In genomic region chr11:15757299-15757698, GRCh38 we compare ENCODE assay signal across 16 cellular contexts.
DNase-seq lines count a peak whose midpoint lies in the region; ATAC-seq, FAIRE-seq and TF ChIP-seq lines count a peak whose summit lies in the region.
"Had no signal": no experiment of that assay in that cellular context is flagged by ENCODE, and none has a peak within 500 bp of the region (broad histone marks: within the 10 kb centered on the region; RNA-seq: fewer than 3 reads in every experiment).

No MANE protein-coding gene starts in this region.

- CTCF ChIA-PET in H1 (lab: Charles Lee; ENCODE audit: partially characterized antibody): interaction anchor here (1.1 kb wide), 1 partner anchor 63 kb away, joined by 3 read pairs; no protein-coding TSS in a partner anchor

- H4K20me1 ChIP-seq in H1 (replicated peaks in 1 of 2; ENCODE audit: control insufficient read depth in 1 of 2, insufficient read depth in 2 of 2, low read length in 2 of 2): no peaks in the 10 kb centered on the region

- no peak overlapping the region for H2BK20ac ChIP-seq in H1 (ENCODE audit: low read length)

- H2BK5ac ChIP-seq in H1 (ENCODE audit: low read depth, low read length): no peak overlapping the region

- no peak overlapping the region for H3K4me2 ChIP-seq in H1 (ENCODE audit: insufficient read depth in 1 of 2, low read depth in 2 of 2, low read length in 2 of 2)
- H3K4me2 ChIP-seq: SK-N-SH had no signal

- no peak overlapping the region for H4K91ac ChIP-seq in H1 (replicated peaks; ENCODE audit: insufficient read length, low read length)

- H3K4me3 ChIP-seq in GM12865 (ENCODE audit: low read depth, low read length) (no peak overlapping the region), H1 (ENCODE audit: extremely low read depth in 1 of 4, insufficient read depth in 2 of 4, low read depth in 3 of 4, low read length in 4 of 4) (no peak overlapping the region)

- no peaks in the 10 kb centered on the region for H3K9me3 ChIP-seq in H1 (ENCODE audit: insufficient read depth in 2 of 2, low read depth in 1 of 2, low read length in 1 of 2)
- H3K9me3 ChIP-seq: SK-N-SH had no signal

- H3K14ac ChIP-seq in H1 (ENCODE audit: insufficient read length): no peak overlapping the region

- no peak overlapping the region for H2BK12ac ChIP-seq in H1 (ENCODE audit: low read depth, low read length)

- no peak for TF ChIP-seq RAD21 in H1 (IDR thresholded peaks at IDR 0.05 in 1 of 2, conservative IDR thresholded peaks at IDR 0.05 in 1 of 2; ENCODE audit: low read depth in 2 of 2, low read length in 2 of 2)

- peak; percentile 77 for ATAC-seq in HG03520 (IDR thresholded peaks at IDR 0.05; ENCODE audit: unreplicated experiment)

- no peak for FAIRE-seq in H1 (lab: Jason Lieb, UNC)
- FAIRE-seq in GM12891 (lab: Jason Lieb, UNC): no peak

- H3K27ac ChIP-seq in H1 (ENCODE audit: low read depth, low read length): no peak overlapping the region

- no peak for TF ChIP-seq CTCF in GM12865 (IDR thresholded peaks at IDR 0.05; ENCODE audit: insufficient read depth, low read depth, low read length, missing control alignments)
- no peak for TF ChIP-seq CTCF in H1 (IDR thresholded peaks at IDR 0.05; ENCODE audit: control extremely low read depth in 1 of 3, insufficient read depth in 1 of 3, low read depth in 1 of 3, low read length in 3 of 3)

- H2BK120ac ChIP-seq in H1 (replicated peaks; ENCODE audit: low read depth, low read length): no peak overlapping the region

- no peak overlapping the region for H3K56ac ChIP-seq in H1 (replicated peaks; ENCODE audit: insufficient read length, low read depth, low read length)

- H3K23me2 ChIP-seq in H1 (ENCODE audit: low read depth, low read length): no peaks in the 10 kb centered on the region

- H2AK5ac ChIP-seq in H1 (ENCODE audit: low read depth, low read length): no peak overlapping the region

- H3K23ac ChIP-seq in H1 (ENCODE audit: insufficient read length): no peak overlapping the region

- POLR2A ChIA-PET in H1 (lab: Charles Lee; ENCODE audit: partially characterized antibody): no interaction called here

- WGBS in H1 (ENCODE audit: extremely low coverage in 1 of 2, insufficient coverage in 1 of 2, insufficient read length in 1 of 2, insufficient replicate concordance in 2 of 2, low coverage in 1 of 2, low lambda C conversion rate in 2 of 2, missing lambda C conversion rate in 1 of 2), 2 experiments: 86% methylated on average over 10 of the region's 10 CpGs; no CpG with 5 or more reads in 1 of the 2 experiments

- H3K4ac ChIP-seq in H1 (replicated peaks; ENCODE audit: insufficient read length, low read depth, low read length): no peak overlapping the region

- no peaks in the 10 kb centered on the region for H3K79me2 ChIP-seq in H1 (ENCODE audit: control insufficient read depth in 1 of 2, insufficient read depth in 2 of 2, low read length in 2 of 2)

- TF ChIP-seq EP300 in H1 (IDR thresholded peaks at IDR 0.05; ENCODE audit: borderline replicate concordance in 1 of 2, low read depth in 2 of 2, low read length in 2 of 2): no peak

- no peaks in the 10 kb centered on the region for H3K4me1 ChIP-seq in H1 (replicated peaks in 1 of 4; ENCODE audit: control insufficient read depth in 3 of 4, insufficient read depth in 4 of 4, low read length in 3 of 4)

- no peak overlapping the region for H4K5ac ChIP-seq in H1 (ENCODE audit: insufficient read length, low read depth, low read length)

- H4K8ac ChIP-seq in H1 (ENCODE audit: extremely low read depth, insufficient read depth, low read length): no peak overlapping the region

- TF ChIP-seq POLR2A in H1 (IDR thresholded peaks at IDR 0.05; ENCODE audit: control extremely low read depth in 1 of 2, low read depth in 2 of 2, low read length in 2 of 2) (no peak), GM12891 (IDR thresholded peaks at IDR 0.05; ENCODE audit: low read depth, low read length) (no peak)

- H3K79me1 ChIP-seq in H1 (ENCODE audit: low read depth, low read length): no peaks in the 10 kb centered on the region

- peak overlapping the region; percentile 83; the same call in 1 of the 2 replicates for H2AFZ ChIP-seq in H1 (ENCODE audit: low read length)

- no peaks in the 10 kb centered on the region for H3K36me3 ChIP-seq in H1 (ENCODE audit: control insufficient read depth in 2 of 4, insufficient read depth in 4 of 4, low read length in 3 of 4)

- H3K27me3 ChIP-seq in H1 (replicated peaks in 1 of 4; ENCODE audit: control insufficient read depth in 3 of 4, extremely low read depth in 1 of 4, insufficient read depth in 3 of 4, low read length in 3 of 4): no peaks in the 10 kb centered on the region

- no peak overlapping the region for H3K9ac ChIP-seq in H1 (replicated peaks in 1 of 4; ENCODE audit: extremely low read depth in 1 of 4, low read depth in 3 of 4, low read length in 3 of 4)
- H3K9ac ChIP-seq: SK-N-SH had no signal

- H2BK15ac ChIP-seq in H1 (ENCODE audit: low read length): no peak overlapping the region

- no peak overlapping the region for H3K18ac ChIP-seq in H1 (ENCODE audit: extremely low read depth, low read length)

- peak; percentile 4 for DNase-seq in EH (ENCODE audit: low read depth)
- peak; percentile 41 for DNase-seq in GM12865 (ENCODE audit: low read depth)
- no peak for DNase-seq in H1 (ENCODE audit: low read depth in 1 of 2, low spot score in 2 of 2)
- DNase-seq in GM03348 (ENCODE audit: low spot score): no peak
- DNase-seq in retina: no peak
- no peak for DNase-seq in GM12891 (ENCODE audit: insufficient read length, low spot score)
- DNase-seq: ACHN; CD4-positive, alpha-beta memory T cell; DMS79; HFFc6; Kasumi-1; NCI-H1417 treated with DMSO at 0.1 percent for 48 hours; NCI-H2029 treated with DMSO at 0.1 percent for 48 hours; SK-N-SH; T-helper 1 cell had no signal

TF ChIP-seq in H1, 55 proteins besides CTCF, POLR2A, EP300 and RAD21:
- TF ChIP-seq SP1 (IDR thresholded peaks at IDR 0.05; ENCODE audit: low read depth, low read length) (no peak), KDM5A (IDR thresholded peaks at IDR 0.05; ENCODE audit: low read length) (no peak), BACH1 (IDR thresholded peaks at IDR 0.05; ENCODE audit: low read length) (no peak), POU5F1 (IDR thresholded peaks at IDR 0.05; ENCODE audit: low read depth, low read length) (no peak), SIRT6 (IDR thresholded peaks at IDR 0.05; ENCODE audit: low read length) (no peak), TBP (IDR thresholded peaks at IDR 0.05; ENCODE audit: low read depth, low read length) (no peak), E2F6 (IDR thresholded peaks at IDR 0.05) (no peak), CBX5 (IDR thresholded peaks at IDR 0.05; ENCODE audit: low read depth, low read length) (no peak), POLR2AphosphoS5 (IDR thresholded peaks at IDR 0.05; ENCODE audit: low read depth, low read length) (no peak), SP2 (IDR thresholded peaks at IDR 0.05; ENCODE audit: low read length) (no peak), MAFK (IDR thresholded peaks at IDR 0.05; ENCODE audit: low read depth, low read length) (no peak), BRCA1 (IDR thresholded peaks at IDR 0.05; ENCODE audit: low read depth, low read length) (no peak), RFX5 (IDR thresholded peaks at IDR 0.05; ENCODE audit: borderline replicate concordance, low read depth, low read length) (no peak), CBX8 (IDR thresholded peaks at IDR 0.05; ENCODE audit: borderline replicate concordance, low read depth, low read length) (no peak), EGR1 (IDR thresholded peaks at IDR 0.05; ENCODE audit: borderline replicate concordance, low read depth, low read length) (no peak), SP4 (IDR thresholded peaks at IDR 0.05; ENCODE audit: low read length) (no peak), GTF2F1 (IDR thresholded peaks at IDR 0.05; ENCODE audit: borderline replicate concordance, low read depth, low read length) (no peak), NRF1 (IDR thresholded peaks at IDR 0.05; ENCODE audit: low read depth, low read length) (no peak)
TF ChIP-seq in H1: peak in this region for 0.

TF ChIP-seq in GM12891, 5 proteins besides CTCF, POLR2A, EP300 and RAD21:
- TF ChIP-seq TAF1 (IDR thresholded peaks at IDR 0.05; ENCODE audit: low read depth, low read length): no peak
- TF ChIP-seq PAX5 (IDR thresholded peaks at IDR 0.05; ENCODE audit: insufficient read depth, low read length, severe bottlenecking): no peak
- TF ChIP-seq POU2F2 (IDR thresholded peaks at IDR 0.05; ENCODE audit: low read depth, low read length): no peak
- no peak for TF ChIP-seq POLR2AphosphoS5 (IDR thresholded peaks at IDR 0.05; ENCODE audit: low read depth, low read length)
- TF ChIP-seq SPI1 (IDR thresholded peaks at IDR 0.05; ENCODE audit: low read depth, low read length): no peak

Comparison
In these comparisons a context has a peak if more than half of its experiments do, and no peak if none do; other contexts are left out.
1. DNase-seq: peak in EH (single experiment) and GM12865 (single experiment); none in H1 (0 of 2), GM03348 (single experiment), retina (single experiment) and GM12891 (single experiment).